16 cellular contexts compared by ENCODE assay signal in the genomic region with DNA sequence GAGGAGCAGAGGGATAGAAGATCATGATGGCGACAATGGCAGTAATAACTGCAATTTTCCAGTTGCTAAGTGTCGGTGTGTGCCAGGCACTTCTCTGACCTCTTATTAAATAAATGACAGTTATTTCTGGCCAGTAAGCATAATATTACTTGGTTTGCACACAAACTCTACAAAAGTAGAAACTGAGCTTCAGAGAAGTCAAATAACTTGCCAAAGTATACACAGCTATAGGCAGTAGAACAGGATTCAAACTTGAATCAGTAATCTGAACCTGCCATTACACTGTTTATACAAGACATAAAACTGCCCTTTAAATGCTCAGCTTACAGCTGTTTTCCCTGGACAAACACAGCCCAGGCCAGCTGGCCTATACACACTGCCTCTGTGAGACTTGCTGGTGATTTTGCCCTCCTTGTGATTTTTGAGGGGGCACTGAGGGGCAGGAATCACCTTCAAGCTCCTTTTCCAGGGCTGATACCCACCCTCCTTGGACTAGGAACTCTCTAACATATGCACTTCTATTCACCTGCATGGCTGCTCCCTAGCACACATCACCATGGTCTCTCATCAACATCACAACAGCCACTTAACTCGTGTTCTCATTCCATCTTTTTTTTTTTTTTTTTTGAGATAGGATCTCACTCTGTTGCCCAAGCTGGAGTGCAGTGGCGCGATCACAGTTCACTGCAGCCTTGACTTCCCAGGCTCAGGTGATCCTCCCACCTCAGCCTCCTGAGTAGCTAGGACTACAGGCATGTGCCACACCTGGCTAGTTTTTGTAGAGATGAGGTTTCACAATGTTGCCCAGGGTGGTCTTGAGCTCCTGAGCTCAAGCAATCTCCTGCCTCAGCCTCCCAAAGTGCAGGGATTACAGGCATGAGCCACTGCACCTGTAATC.
DNase-seq lines count a peak whose midpoint lies in the region; ATAC-seq and TF ChIP-seq lines count a peak whose summit lies in the region.
"Had no signal": no experiment of that assay in that cellular context is flagged by ENCODE, and none has a peak within 500 bp of the region (broad histone marks: within the 10 kb centered on the region; RNA-seq: fewer than 3 reads in every experiment).

No MANE protein-coding gene starts in this region.

- intact Hi-C loops in lower lobe of right lung (cut with DNase I): no loop called here

- H3K36me3 ChIP-seq in GM23338 (ENCODE audit: insufficient read depth) (no peaks in the 10 kb centered on the region), lower lobe of right lung (no peaks in the 10 kb centered on the region)
- H3K36me3 ChIP-seq: uterus had no signal

- DNase-seq in GM23338 (ENCODE audit: low spot score) (peak; percentile 16), NCI-H2029 treated with DMSO at 0.1 percent for 48 hours (lab: John Stamatoyannopoulos, UW) (peak; percentile 80), SHP77 treated with DMSO at 0.1 percent for 48 hours (lab: John Stamatoyannopoulos, UW) (peak; percentile 80), A172 (ENCODE audit: low spot score) (no peak), medulla oblongata (ENCODE audit: extremely low spot score) (no peak), lower lobe of right lung (no peak)
- no peak for DNase-seq in activated naive CD4-positive, alpha-beta T cell treated with anti-CD3 and anti-CD28 coated beads, Interleukin-2, amount 10 ng/mL, durations not matched to agents 7 days and 5 days
- DNase-seq: activated B cell treated with CpG ODN at 0.5 μM for 24 hours; activated CD8-positive, alpha-beta memory T cell treated with anti-CD3 and anti-CD28 coated beads, Interleukin-2, amount 50 U/mL, for 4 hours; cerebellar nuclear complex; stimulated activated CD4-positive, alpha-beta T cell treated with anti-CD3 and anti-CD28 coated beads, Interleukin-2, amount 100 ng/mL, for 48 hours; uterus had no signal

- no peaks in the 10 kb centered on the region for H3K27me3 Mint-ChIP-seq in GM23338 (ENCODE audit: insufficient read depth, low read depth, poor library complexity)
- no peaks in the 10 kb centered on the region for H3K27me3 Mint-ChIP-seq in nephron (ENCODE audit: low read depth)
- no peaks in the 10 kb centered on the region for H3K27me3 Mint-ChIP-seq in activated naive CD4-positive, alpha-beta T cell treated with anti-CD3 and anti-CD28 coated beads, Interleukin-2, amount 10 ng/mL, durations not matched to agents 7 days and 5 days
- H3K27me3 Mint-ChIP-seq: activated B cell treated with CpG ODN at 0.5 μM for 24 hours; activated naive CD8-positive, alpha-beta T cell had no signal

- peaks cover 3% of the 10 kb centered on the region; the same call in 1 of the 2 replicates for H3K79me2 ChIP-seq in GM23338 (replicated peaks; ENCODE audit: insufficient read depth)

- no peaks in the 10 kb centered on the region for H3K9me2 ChIP-seq in GM23338 (ENCODE audit: insufficient read depth)

- no peaks in the 10 kb centered on the region for H3K9me3 ChIP-seq in lower lobe of right lung
- H3K9me3 ChIP-seq: BLaER1, uterus had no signal

- no peaks in the 10 kb centered on the region; the same call in 1 of the 2 replicates for H4K20me1 ChIP-seq in GM23338 (replicated peaks; ENCODE audit: insufficient read depth)

- H3K4me3 Mint-ChIP-seq in GM23338 (no peak overlapping the region), nephron (no peak overlapping the region)
- H3K4me3 Mint-ChIP-seq in activated naive CD4-positive, alpha-beta T cell treated with anti-CD3 and anti-CD28 coated beads, Interleukin-2, amount 10 ng/mL, durations not matched to agents 7 days and 5 days: no peak overlapping the region
- H3K4me3 Mint-ChIP-seq: activated B cell treated with CpG ODN at 0.5 μM for 24 hours; activated naive CD8-positive, alpha-beta T cell had no signal

- H2AFZ ChIP-seq in GM23338: no peak overlapping the region

- no peak overlapping the region for H3K4me3 ChIP-seq in GM23338
- no peak overlapping the region for H3K4me3 ChIP-seq in lower lobe of right lung
- H3K4me3 ChIP-seq: BLaER1, GM12878, uterus had no signal

- H3F3A ChIP-seq in GM23338 (replicated peaks; ENCODE audit: low read depth): no peaks in the 10 kb centered on the region

- H3K4me2 ChIP-seq in GM23338: 0 out of 2 replicates have a peak overlapping the region, but pooled peaks have one; percentile 32
- H3K4me2 ChIP-seq: BLaER1 had no signal

- no peaks in the 10 kb centered on the region for H3K9me3 Mint-ChIP-seq in GM23338
- H3K9me3 Mint-ChIP-seq in nephron: no peaks in the 10 kb centered on the region
- H3K9me3 Mint-ChIP-seq in activated naive CD4-positive, alpha-beta T cell treated with anti-CD3 and anti-CD28 coated beads, Interleukin-2, amount 10 ng/mL, durations not matched to agents 7 days and 5 days: no peaks in the 10 kb centered on the region
- H3K9me3 Mint-ChIP-seq: activated B cell treated with CpG ODN at 0.5 μM for 24 hours had no signal

- peaks cover 9% of the 10 kb centered on the region for H3K4me1 ChIP-seq in GM23338 (ENCODE audit: insufficient read depth)
- H3K4me1 ChIP-seq in lower lobe of right lung: peaks cover 7% of the 10 kb centered on the region
- H3K4me1 ChIP-seq: uterus had no signal

- CTCF ChIA-PET in activated naive CD4-positive, alpha-beta T cell treated with anti-CD3 and anti-CD28 coated beads, Interleukin-2, amount 10 ng/mL, durations not matched to agents 7 days and 5 days (lab: Charles Lee): no interaction called here

- H3K27ac ChIP-seq in GM23338 (ENCODE audit: low read depth) (0 out of 2 replicates have a peak overlapping the region, but pooled peaks have one; percentile 26), lower lobe of right lung (no peak overlapping the region)
- H3K27ac ChIP-seq: BLaER1, uterus had no signal

- no peaks in the 10 kb centered on the region for H3K27me3 ChIP-seq in GM23338 (ENCODE audit: insufficient read depth)
- no peaks in the 10 kb centered on the region for H3K27me3 ChIP-seq in lower lobe of right lung (ENCODE audit: low read depth)
- H3K27me3 ChIP-seq: BLaER1, uterus had no signal

- TF ChIP-seq CTCF in GM23338 (conservative IDR thresholded peaks at IDR 0.05; ENCODE audit: low read depth in 2 of 2) (no peak), nephron (IDR thresholded peaks at IDR 0.05; ENCODE audit: unreplicated experiment in 3 of 3) (no peak), lower lobe of right lung (IDR thresholded peaks at IDR 0.05) (no peak)

- H3K36me3 Mint-ChIP-seq in GM23338 (ENCODE audit: low read depth) (no peaks in the 10 kb centered on the region), nephron (ENCODE audit: low read depth) (no peaks in the 10 kb centered on the region)
- peaks cover 4% of the 10 kb centered on the region for H3K36me3 Mint-ChIP-seq in activated naive CD4-positive, alpha-beta T cell treated with anti-CD3 and anti-CD28 coated beads, Interleukin-2, amount 10 ng/mL, durations not matched to agents 7 days and 5 days

- H3K27ac Mint-ChIP-seq in GM23338 (no peak overlapping the region), nephron (peak overlapping the region in 2 of 3 experiments; percentile 3 to 80)
- H3K27ac Mint-ChIP-seq in activated naive CD4-positive, alpha-beta T cell treated with anti-CD3 and anti-CD28 coated beads, Interleukin-2, amount 10 ng/mL, durations not matched to agents 7 days and 5 days: no peak overlapping the region
- H3K27ac Mint-ChIP-seq: activated B cell treated with CpG ODN at 0.5 μM for 24 hours had no signal

- peak; percentile 85 for ATAC-seq in GM23338
- no peak for ATAC-seq in lower lobe of right lung
- ATAC-seq: GM12878 had no signal

- peaks cover 22% of the 10 kb centered on the region for H3K4me1 Mint-ChIP-seq in GM23338
- peaks cover 35% of the 10 kb centered on the region for H3K4me1 Mint-ChIP-seq in nephron
- peaks cover 9% of the 10 kb centered on the region for H3K4me1 Mint-ChIP-seq in activated naive CD4-positive, alpha-beta T cell treated with anti-CD3 and anti-CD28 coated beads, Interleukin-2, amount 10 ng/mL, durations not matched to agents 7 days and 5 days

TF ChIP-seq in GM23338, 12 proteins besides CTCF, POLR2A, EP300 and RAD21 (continues in another document):
- TF ChIP-seq EZH2phosphoT487 (IDR thresholded peaks at IDR 0.05; ENCODE audit: unreplicated experiment) (no peak), ZNF331 (CRISPR knock-in tag; IDR thresholded peaks at IDR 0.05; ENCODE audit: low read depth) (no peak), CREB1 (CRISPR knock-in tag; IDR thresholded peaks at IDR 0.05; ENCODE audit: low read depth) (no peak), POLR2AphosphoS5 (IDR thresholded peaks at IDR 0.05; ENCODE audit: low read depth) (no peak), STAT1 (IDR thresholded peaks at IDR 0.05; ENCODE audit: unreplicated experiment) (no peak), NANOG (IDR thresholded peaks at IDR 0.05; ENCODE audit: borderline replicate concordance) (no peak), ZNF114 (CRISPR knock-in tag; IDR thresholded peaks at IDR 0.05) (no peak), JUNB (IDR thresholded peaks at IDR 0.05; ENCODE audit: unreplicated experiment) (no peak)
- TF ChIP-seq, protein P1, sequence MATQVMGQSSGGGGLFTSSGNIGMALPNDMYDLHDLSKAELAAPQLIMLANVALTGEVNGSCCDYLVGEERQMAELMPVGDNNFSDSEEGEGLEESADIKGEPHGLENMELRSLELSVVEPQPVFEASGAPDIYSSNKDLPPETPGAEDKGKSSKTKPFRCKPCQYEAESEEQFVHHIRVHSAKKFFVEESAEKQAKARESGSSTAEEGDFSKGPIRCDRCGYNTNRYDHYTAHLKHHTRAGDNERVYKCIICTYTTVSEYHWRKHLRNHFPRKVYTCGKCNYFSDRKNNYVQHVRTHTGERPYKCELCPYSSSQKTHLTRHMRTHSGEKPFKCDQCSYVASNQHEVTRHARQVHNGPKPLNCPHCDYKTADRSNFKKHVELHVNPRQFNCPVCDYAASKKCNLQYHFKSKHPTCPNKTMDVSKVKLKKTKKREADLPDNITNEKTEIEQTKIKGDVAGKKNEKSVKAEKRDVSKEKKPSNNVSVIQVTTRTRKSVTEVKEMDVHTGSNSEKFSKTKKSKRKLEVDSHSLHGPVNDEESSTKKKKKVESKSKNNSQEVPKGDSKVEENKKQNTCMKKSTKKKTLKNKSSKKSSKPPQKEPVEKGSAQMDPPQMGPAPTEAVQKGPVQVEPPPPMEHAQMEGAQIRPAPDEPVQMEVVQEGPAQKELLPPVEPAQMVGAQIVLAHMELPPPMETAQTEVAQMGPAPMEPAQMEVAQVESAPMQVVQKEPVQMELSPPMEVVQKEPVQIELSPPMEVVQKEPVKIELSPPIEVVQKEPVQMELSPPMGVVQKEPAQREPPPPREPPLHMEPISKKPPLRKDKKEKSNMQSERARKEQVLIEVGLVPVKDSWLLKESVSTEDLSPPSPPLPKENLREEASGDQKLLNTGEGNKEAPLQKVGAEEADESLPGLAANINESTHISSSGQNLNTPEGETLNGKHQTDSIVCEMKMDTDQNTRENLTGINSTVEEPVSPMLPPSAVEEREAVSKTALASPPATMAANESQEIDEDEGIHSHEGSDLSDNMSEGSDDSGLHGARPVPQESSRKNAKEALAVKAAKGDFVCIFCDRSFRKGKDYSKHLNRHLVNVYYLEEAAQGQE (IDR thresholded peaks at IDR 0.05; ENCODE audit: unreplicated experiment): no peak

Comparison
In these comparisons a context has a peak if more than half of its experiments do, and no peak if none do; other contexts are left out.
1. DNase-seq: peak in GM23338 (single experiment), NCI-H2029 treated with DMSO at 0.1 percent for 48 hours (single experiment) and SHP77 treated with DMSO at 0.1 percent for 48 hours (single experiment); none in A172 (single experiment), medulla oblongata (single experiment), lower lobe of right lung (single experiment) and activated naive CD4-positive, alpha-beta T cell treated with anti-CD3 and anti-CD28 coated beads, Interleukin-2, amount 10 ng/mL, durations not matched to agents 7 days and 5 days (single experiment).
2. H3K27ac Mint-ChIP-seq: peak in nephron (2 of 3); none in GM23338 (single experiment) and activated naive CD4-positive, alpha-beta T cell treated with anti-CD3 and anti-CD28 coated beads, Interleukin-2, amount 10 ng/mL, durations not matched to agents 7 days and 5 days (single experiment).